ENCODE assay signal across 15 cellular contexts in the genomic region with DNA sequence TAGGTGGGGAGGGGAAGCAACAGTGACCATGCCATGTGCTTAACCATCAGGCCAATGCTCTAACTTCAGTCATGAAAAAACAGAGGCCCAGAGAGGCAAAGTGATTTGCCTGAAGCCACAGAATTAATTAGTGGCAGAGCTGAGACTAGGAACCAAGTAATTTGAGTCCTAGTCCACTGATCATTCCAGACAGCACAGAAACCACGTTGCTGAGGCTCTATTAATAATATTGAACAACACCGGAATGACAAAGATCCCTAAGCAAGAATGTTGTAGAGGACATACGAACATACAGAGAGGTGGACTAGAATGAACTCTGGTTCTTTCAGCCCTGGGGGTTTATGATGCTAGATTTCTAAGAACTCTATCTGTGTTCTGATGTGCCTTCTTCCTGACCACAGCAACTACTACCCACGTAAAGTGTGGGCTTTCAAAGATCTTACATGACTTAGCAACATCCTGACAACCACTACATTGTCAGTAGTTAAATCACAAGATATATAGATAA.
DNase-seq lines count a peak whose midpoint lies in the region; ATAC-seq lines count a peak whose summit lies in the region.
"Had no signal": no experiment of that assay in that cellular context is flagged by ENCODE, and none has a peak within 500 bp of the region (broad histone marks: within the 10 kb centered on the region; RNA-seq: fewer than 3 reads in every experiment).

No MANE protein-coding gene starts in this region.

- H3K4me3 ChIP-seq in SJCRH30 = no peak overlapping the region
- H3K4me3 ChIP-seq: heart right ventricle, thyroid gland had no signal

- H3K27ac ChIP-seq in SJCRH30 = no peak overlapping the region
- H3K27ac ChIP-seq: heart right ventricle, thyroid gland had no signal

- H3K27me3 ChIP-seq in SJCRH30 = no peaks in the 10 kb centered on the region
- H3K27me3 ChIP-seq: heart right ventricle, thyroid gland had no signal

- H3K9me3 ChIP-seq in T-helper 17 cell (ENCODE audit: control insufficient read depth, low read length, poor library complexity, severe bottlenecking) (no peaks in the 10 kb centered on the region), SJCRH30 (replicated peaks) (no peaks in the 10 kb centered on the region)
- H3K9me3 ChIP-seq: thyroid gland had no signal

- no peak for DNase-seq in T-helper 17 cell
- DNase-seq in naive thymus-derived CD8-positive, alpha-beta T cell = peak in 4 of 10 donors; percentile 7 to 66 (median 58)
- DNase-seq in SJCRH30 = no peak
- DNase-seq in SHP77 (lab: John Stamatoyannopoulos, UW) = no peak
- no peak for DNase-seq in H4 (ENCODE audit: low spot score)
- DNase-seq: effector CD8-positive, alpha-beta T cell; heart right ventricle; HFFc6; mammary epithelial cell; NCI-H1694; thyroid gland had no signal

- H3K36me3 ChIP-seq in SJCRH30 = no peaks in the 10 kb centered on the region
- H3K36me3 ChIP-seq: heart right ventricle, thyroid gland had no signal

- H3K9me3 Mint-ChIP-seq in naive thymus-derived CD8-positive, alpha-beta T cell = peaks cover 0 to 1% (median 0%) of the 10 kb centered on the region in 9 donors
- H3K9me3 Mint-ChIP-seq: HFFc6, WTC11 had no signal

- no peaks in the 10 kb centered on the region for H3K27me3 Mint-ChIP-seq in T-helper 17 cell
- no peaks in the 10 kb centered on the region for H3K27me3 Mint-ChIP-seq in naive thymus-derived CD8-positive, alpha-beta T cell

- no peaks in the 10 kb centered on the region for H3K4me1 ChIP-seq in SJCRH30

- no peaks in the 10 kb centered on the region for H3K36me3 Mint-ChIP-seq in T-helper 17 cell (ENCODE audit: low read depth)
- H3K36me3 Mint-ChIP-seq in naive thymus-derived CD8-positive, alpha-beta T cell = no peaks in the 10 kb centered on the region
- H3K36me3 Mint-ChIP-seq: WTC11 had no signal

- POLR2A ChIA-PET in naive thymus-derived CD8-positive, alpha-beta T cell (lab: Charles Lee) = no interaction called here

- peaks cover 14% of the 10 kb centered on the region for H3K4me1 Mint-ChIP-seq in T-helper 17 cell
- H3K4me1 Mint-ChIP-seq in naive thymus-derived CD8-positive, alpha-beta T cell = peaks cover 1 to 27% (median 17%) of the 10 kb centered on the region in 4 donors
- H3K4me1 Mint-ChIP-seq: WTC11 had no signal

- peak overlapping the region; percentile 84 for H3K27ac Mint-ChIP-seq in T-helper 17 cell
- peak overlapping the region in 8 of 10 donors; percentile 41 to 83 (median 57) for H3K27ac Mint-ChIP-seq in naive thymus-derived CD8-positive, alpha-beta T cell
- H3K27ac Mint-ChIP-seq: HFFc6, WTC11 had no signal

- ATAC-seq in GM18909 (IDR thresholded peaks at IDR 0.05; ENCODE audit: poor library complexity, unreplicated experiment) = peak; percentile 68
- ATAC-seq in HG02870 (IDR thresholded peaks at IDR 0.05; ENCODE audit: unreplicated experiment) = peak; percentile 62
- ATAC-seq in T-helper 17 cell = peak; percentile 94
- ATAC-seq in naive thymus-derived CD8-positive, alpha-beta T cell = peak; percentile 94 to 96
- ATAC-seq: heart right ventricle, Panc1, WTC11 had no signal

- no peak overlapping the region for H3K4me3 Mint-ChIP-seq in T-helper 17 cell
- peak overlapping the region in 2 of 10 donors; percentile 11 to 22 for H3K4me3 Mint-ChIP-seq in naive thymus-derived CD8-positive, alpha-beta T cell
- H3K4me3 Mint-ChIP-seq: HFFc6, WTC11 had no signal
